ENCODE assay signal across 10 cellular contexts in genomic region chr11:65871811-65872548, GRCh38. TPM values are rescaled to one million over a fixed set of nuclear protein-coding genes. Genes with fewer than 3 reads are reported as not detected.
A peak's percentile ranks its signal among the peaks of the same experiment; 100 is the strongest.
DNase-seq lines count a peak whose midpoint lies in the region; ATAC-seq and TF ChIP-seq lines count a peak whose summit lies in the region.
"Had no signal": no experiment of that assay in that cellular context is flagged by ENCODE, and none has a peak within 500 bp of the region (broad histone marks: within the 10 kb centered on the region; RNA-seq: fewer than 3 reads in every experiment).

No MANE protein-coding gene starts in this region.

- H3K27me3 ChIP-seq in H9 (ENCODE audit: insufficient read depth, low read length), result peaks cover 3% of the 10 kb centered on the region; the same call in 1 of the 2 replicates

- H4K8ac ChIP-seq in H9 (replicated peaks; ENCODE audit: insufficient read length, low read depth, low read length), result no peak overlapping the region

- H3K9ac ChIP-seq in H9 (ENCODE audit: extremely low read depth, insufficient read length, low read length), result no peak overlapping the region

- H4K5ac ChIP-seq in H9 (ENCODE audit: insufficient read length, low read depth, low read length), result no peak overlapping the region

- no peaks in the 10 kb centered on the region; a peak in 1 of 5 replicates for H3K9me3 Mint-ChIP-seq in H9

- H3K36me3 Mint-ChIP-seq in H9 (ENCODE audit: insufficient read depth in 1 of 3, low read depth in 3 of 3), result peaks cover 0 to 3% (median 0%) of the 10 kb centered on the region in 3 experiments; a peak in 2 of 7 replicates

- 0 out of 3 replicates have a peak, but pooled peaks have one; percentile 18 for TF ChIP-seq CTCF in H9 (conservative IDR thresholded peaks at IDR 0.05)

- H3K79me1 ChIP-seq in H9 (ENCODE audit: insufficient read depth, low read depth, low read length, poor library complexity, severe bottlenecking), result no peaks in the 10 kb centered on the region

- no peak overlapping the region for H3K27ac ChIP-seq in H9 (ENCODE audit: insufficient read length, low read depth, low read length)
- H3K27ac ChIP-seq in skin epidermis, result peak overlapping the region; percentile 49 to 95 (median 83)

- no peaks in the 10 kb centered on the region for H3K79me2 ChIP-seq in H9 (ENCODE audit: insufficient read depth, low read length)

- peak overlapping the region; percentile 91 for H3K4me2 ChIP-seq in H9 (ENCODE audit: insufficient read depth, insufficient read length, low read length)

- H3K18ac ChIP-seq in H9 (ENCODE audit: insufficient read length, low read depth, low read length), result no peak overlapping the region

- no peaks in the 10 kb centered on the region for H4K20me1 ChIP-seq in H9 (ENCODE audit: control insufficient read depth, insufficient read depth, insufficient read length)

- no peak overlapping the region for H2BK120ac ChIP-seq in H9 (ENCODE audit: low read depth, low read length, poor library complexity, severe bottlenecking)

- no peak overlapping the region for H4K91ac ChIP-seq in H9 (ENCODE audit: insufficient read length, low read depth, low read length)

- H3K23ac ChIP-seq in H9 (ENCODE audit: insufficient read length, low read depth, low read length), result no peak overlapping the region

- H3K14ac ChIP-seq in H9 (ENCODE audit: insufficient read depth, low read length), result no peak overlapping the region

- H2BK20ac ChIP-seq in H9 (ENCODE audit: low read depth, low read length, poor library complexity, severe bottlenecking), result no peak overlapping the region

- peak overlapping the region; percentile 32 to 54 (median 44) for H3K4me3 ChIP-seq in skin epidermis

- H3K4me1 Mint-ChIP-seq in H9, result peaks cover 15 to 17% of the 10 kb centered on the region in 2 experiments

- peaks cover 13% of the 10 kb centered on the region for H3K27me3 Mint-ChIP-seq in H9 (ENCODE audit: low read depth)

- peak overlapping the region; percentile 64 to 68 for H3K4me3 Mint-ChIP-seq in H9

- no peak overlapping the region for H2BK15ac ChIP-seq in H9 (ENCODE audit: low read depth, low read length)

- peak; percentile 67 for DNase-seq in H9
- DNase-seq in amniotic epithelial cell (ENCODE audit: low read depth), result peak; percentile 36
- DNase-seq in iPS-NIHi7 (ENCODE audit: extremely low spot score), result peak; percentile 42
- DNase-seq in MV-4-11 (lab: John Stamatoyannopoulos, UW), result no peak
- DNase-seq in SKM-1 (lab: John Stamatoyannopoulos, UW; ENCODE audit: unreplicated experiment), result no peak
- no peak for DNase-seq in C1 segment of cervical spinal cord (lab: John Stamatoyannopoulos, UW)
- DNase-seq: activated CD4-positive, alpha-beta T cell treated with anti-CD3 and anti-CD28 coated beads, Interleukin-2, amount 50 U/mL, for 1 hour; stimulated activated CD4-positive, alpha-beta T cell treated with anti-CD3 and anti-CD28 coated beads, Interleukin-2, amount 100 ng/mL, for 24 hours had no signal

- no peak overlapping the region for H2BK5ac ChIP-seq in H9 (ENCODE audit: insufficient read length, low read length)

- no peak overlapping the region for H3K4ac ChIP-seq in H9 (ENCODE audit: low read depth, low read length)

- no peak overlapping the region; a peak in 1 of 7 replicates for H3K27ac Mint-ChIP-seq in H9

- no CpG with 5 or more reads among the region's 26 CpGs for WGBS in H9 (ENCODE audit: extremely low coverage, insufficient read length, low lambda C conversion rate)

- H2BK12ac ChIP-seq in H9 (ENCODE audit: insufficient read length, low read depth, low read length), result no peak overlapping the region

- H2AFZ ChIP-seq in H9 (ENCODE audit: low read length), result no peak overlapping the region

- H3K23me2 ChIP-seq in H9 (ENCODE audit: insufficient read length, low read depth, low read length, poor library complexity, severe bottlenecking), result peaks cover 8% of the 10 kb centered on the region

- H3K9me3 ChIP-seq in H9 (ENCODE audit: control insufficient read depth, low read depth, low read length), result no peaks in the 10 kb centered on the region

- H2AK5ac ChIP-seq in H9 (ENCODE audit: insufficient read length, low read length), result no peak overlapping the region

- H3K56ac ChIP-seq in H9 (ENCODE audit: insufficient read length, low read depth, low read length), result no peak overlapping the region

- H3T11ph ChIP-seq in H9 (ENCODE audit: low read length), result no peak overlapping the region

- no peak for ATAC-seq in HG03025 (IDR thresholded peaks at IDR 0.05; ENCODE audit: low FRiP score, unreplicated experiment)

- no peaks in the 10 kb centered on the region for H3K4me1 ChIP-seq in H9 (ENCODE audit: insufficient read depth, low read length)

RNA-seq across cellular contexts. Expression of gene EFEMP2, which starts 0.6 kb away (rescaled TPM):
- total RNA-seq in H9 (2021), result 22.9 and 26.2 TPM in 2 replicates

RNA-seq across cellular contexts. Expression of gene CTSW, which starts 7.7 kb away (rescaled TPM):
- not detected in 2 replicates for total RNA-seq in H9 (2021)

RNA-seq across cellular contexts. Expression of gene MUS81, which starts 11.7 kb away (rescaled TPM):
- total RNA-seq in H9 (2021), result 45.0 and 49.2 TPM in 2 replicates

RNA-seq across cellular contexts. Expression of gene CFL1, which starts 14.0 kb away (rescaled TPM):
- 1,107 and 1,147 TPM in 2 replicates for total RNA-seq in H9 (2021)

RNA-seq across cellular contexts. Expression of gene FIBP, which starts 16.3 kb away (rescaled TPM):
- 86.8 and 87.0 TPM in 2 replicates for total RNA-seq in H9 (2021)

Comparison
In these comparisons a context has a peak if more than half of its experiments do, and no peak if none do; other contexts are left out.
1. DNase-seq: peak in H9 (single experiment), amniotic epithelial cell (single experiment) and iPS-NIHi7 (single experiment); none in MV-4-11 (single experiment), SKM-1 (single experiment) and C1 segment of cervical spinal cord (0 of 14).